Comparison of ENCODE assay signal across 8 cellular contexts in genomic region chr2:75064691-75065396, GRCh38.
DNase-seq lines count a peak whose midpoint lies in the region; ATAC-seq and TF ChIP-seq lines count a peak whose summit lies in the region.

No MANE protein-coding gene starts in this region.

- H3K79me2 ChIP-seq in PC-9 (ENCODE audit: low read depth) = no peaks in the 10 kb centered on the region

- H3K4me3 ChIP-seq in PC-9 = no peak overlapping the region

- CTCF ChIA-PET in PC-9 (lab: Charles Lee) = no interaction called here

- no peak overlapping the region for H3K27ac Mint-ChIP-seq in activated T-helper 1 cell treated with anti-CD3 and anti-CD28 coated beads, Interleukin-12 subunit alpha, Interleukin-12 subunit beta, Interleukin-2, Interleukin-4 antibody, amounts not matched to agents 30 ng/mL and 10 ng/mL and 1 ng/mL, durations not matched to agents 14 hours and 24 hours and 36 hours
- no peak overlapping the region for H3K27ac Mint-ChIP-seq in glutamatergic neuron (ENCODE audit: unreplicated experiment)

- no peaks in the 10 kb centered on the region for H3K9me3 ChIP-seq in PC-9 (ENCODE audit: insufficient read depth, low read depth)

- H3K27me3 Mint-ChIP-seq in activated T-helper 1 cell treated with anti-CD3 and anti-CD28 coated beads, Interleukin-12 subunit alpha, Interleukin-12 subunit beta, Interleukin-2, Interleukin-4 antibody, amounts not matched to agents 30 ng/mL and 10 ng/mL and 1 ng/mL, durations not matched to agents 14 hours and 24 hours and 36 hours (ENCODE audit: insufficient read depth) = peaks cover 2% of the 10 kb centered on the region
- H3K27me3 Mint-ChIP-seq in glutamatergic neuron (ENCODE audit: unreplicated experiment) = peaks cover 1% of the 10 kb centered on the region

- H3K4me3 Mint-ChIP-seq in activated T-helper 1 cell treated with anti-CD3 and anti-CD28 coated beads, Interleukin-12 subunit alpha, Interleukin-12 subunit beta, Interleukin-2, Interleukin-4 antibody, amounts not matched to agents 30 ng/mL and 10 ng/mL and 1 ng/mL, durations not matched to agents 14 hours and 24 hours and 36 hours = no peak overlapping the region
- H3K4me3 Mint-ChIP-seq in glutamatergic neuron (ENCODE audit: unreplicated experiment) = no peak overlapping the region

- H4K20me1 ChIP-seq in PC-9 (ENCODE audit: insufficient read depth) = no peaks in the 10 kb centered on the region

- no peaks in the 10 kb centered on the region for H3K27me3 ChIP-seq in PC-9 (ENCODE audit: insufficient read depth, low read depth)

- no peaks in the 10 kb centered on the region for H3F3A ChIP-seq in PC-9 (ENCODE audit: insufficient read depth, low read depth)

- no peak overlapping the region for H3K4me2 ChIP-seq in PC-9

- intact Hi-C loops in PC-9 (cut with micrococcal nuclease; ENCODE audit: unreplicated experiment) = loop anchor here (2.0 to 10.0 kb wide), 4 partner anchors 90 to 562 kb away; no protein-coding TSS in a partner anchor
- intact Hi-C loops in activated T-helper 1 cell treated with anti-CD3 and anti-CD28 coated beads, Interleukin-12 subunit alpha, Interleukin-12 subunit beta, Interleukin-2, Interleukin-4 antibody, amounts not matched to agents 30 ng/mL and 10 ng/mL and 1 ng/mL, durations not matched to agents 14 hours and 24 hours and 36 hours (cut with micrococcal nuclease) = loop anchor here (1.0 to 5.0 kb wide), 3 partner anchors 148 to 542 kb away; no protein-coding TSS in a partner anchor

- H3K36me3 ChIP-seq in PC-9 (ENCODE audit: low read depth) = no peaks in the 10 kb centered on the region

- ATAC-seq in GM18519 (IDR thresholded peaks at IDR 0.05; ENCODE audit: low FRiP score, unreplicated experiment) (peak; percentile 61), HG03442 (IDR thresholded peaks at IDR 0.05; ENCODE audit: unreplicated experiment) (peak; percentile 66), HG03196 (IDR thresholded peaks at IDR 0.05; ENCODE audit: unreplicated experiment) (no peak)

- TF ChIP-seq CTCF in AG09319 (IDR thresholded peaks at IDR 0.05; ENCODE audit: low read depth, low read length) (peak; percentile 74), PC-9 (conservative IDR thresholded peaks at IDR 0.05) (peak; percentile 94), glutamatergic neuron (IDR thresholded peaks at IDR 0.05; ENCODE audit: partially characterized antibody, unreplicated experiment) (peak; percentile 97)

- H3K27ac ChIP-seq in PC-9 = no peak overlapping the region

- no peaks in the 10 kb centered on the region for H3K9me2 ChIP-seq in PC-9 (ENCODE audit: insufficient read depth)

- POLR2A ChIA-PET in PC-9 (lab: Charles Lee; ENCODE audit: unreplicated experiment) = no interaction called here

- no peaks in the 10 kb centered on the region for H3K9me3 Mint-ChIP-seq in activated T-helper 1 cell treated with anti-CD3 and anti-CD28 coated beads, Interleukin-12 subunit alpha, Interleukin-12 subunit beta, Interleukin-2, Interleukin-4 antibody, amounts not matched to agents 30 ng/mL and 10 ng/mL and 1 ng/mL, durations not matched to agents 14 hours and 24 hours and 36 hours
- H3K9me3 Mint-ChIP-seq in glutamatergic neuron (ENCODE audit: unreplicated experiment) = no peaks in the 10 kb centered on the region

- H3K36me3 Mint-ChIP-seq in activated T-helper 1 cell treated with anti-CD3 and anti-CD28 coated beads, Interleukin-12 subunit alpha, Interleukin-12 subunit beta, Interleukin-2, Interleukin-4 antibody, amounts not matched to agents 30 ng/mL and 10 ng/mL and 1 ng/mL, durations not matched to agents 14 hours and 24 hours and 36 hours (ENCODE audit: low read depth) = no peaks in the 10 kb centered on the region
- no peaks in the 10 kb centered on the region for H3K36me3 Mint-ChIP-seq in glutamatergic neuron (ENCODE audit: unreplicated experiment)

- H2AFZ ChIP-seq in PC-9 = no peak overlapping the region

- H3K4me1 Mint-ChIP-seq in activated T-helper 1 cell treated with anti-CD3 and anti-CD28 coated beads, Interleukin-12 subunit alpha, Interleukin-12 subunit beta, Interleukin-2, Interleukin-4 antibody, amounts not matched to agents 30 ng/mL and 10 ng/mL and 1 ng/mL, durations not matched to agents 14 hours and 24 hours and 36 hours (ENCODE audit: low read depth) = no peaks in the 10 kb centered on the region
- H3K4me1 Mint-ChIP-seq in glutamatergic neuron (ENCODE audit: low read depth, unreplicated experiment) = peaks cover 7% of the 10 kb centered on the region

- DNase-seq in AG09319 (ENCODE audit: extremely low read depth, low read depth) (no peak), PC-9 (peak; percentile 55), glutamatergic neuron (peak; percentile 86), retina (peak; percentile 74)
- peak; percentile 8 for DNase-seq in activated T-helper 1 cell treated with anti-CD3 and anti-CD28 coated beads, Interleukin-12 subunit alpha, Interleukin-12 subunit beta, Interleukin-2, Interleukin-4 antibody, amounts not matched to agents 30 ng/mL and 10 ng/mL and 1 ng/mL, durations not matched to agents 14 hours and 24 hours and 36 hours (ENCODE audit: low spot score)

- H3K4me1 ChIP-seq in PC-9 (replicated peaks; ENCODE audit: insufficient read depth) = no peaks in the 10 kb centered on the region

- no TSS peak for BruUV-seq in PC-9 (replicated peaks; lab: Mats Ljungman, UMichigan)
